ENCODE assay signal across 27 cellular contexts in the genomic region with DNA sequence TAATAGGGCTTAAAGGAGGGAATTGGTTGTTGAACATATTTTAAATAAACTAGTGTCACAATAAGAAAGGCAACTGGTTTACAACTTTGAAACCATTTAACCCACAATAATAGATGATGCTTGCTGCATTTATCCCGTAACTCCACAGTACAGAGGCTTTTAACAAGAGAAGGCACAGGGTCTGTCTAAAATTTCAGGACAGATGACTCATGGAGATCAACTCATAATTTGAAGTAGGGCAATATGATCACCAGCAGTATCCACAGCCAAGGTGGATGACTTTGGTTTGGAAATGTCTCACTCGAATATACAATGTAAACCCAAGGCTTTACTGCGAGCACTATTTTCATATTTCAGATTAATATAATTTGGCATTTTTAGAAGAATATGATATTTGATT.
"Had no signal": no experiment of that assay in that cellular context is flagged by ENCODE, and none has a peak within 500 bp of the region (broad histone marks: within the 10 kb centered on the region; RNA-seq: fewer than 3 reads in every experiment).

No MANE protein-coding gene starts in this region.

- H3K4me3 ChIP-seq: coronary artery, esophagus muscularis mucosa, heart left ventricle had no signal

- H3K9me3 ChIP-seq: esophagus muscularis mucosa, heart left ventricle had no signal

- ATAC-seq: activated CD4-positive, CD25-positive, alpha-beta regulatory T cell treated with anti-CD3 and anti-CD28 coated beads, Interleukin-2, amount 50 U/mL, for 24 hours; activated CD8-positive, alpha-beta T cell treated with anti-CD3 and anti-CD28 coated beads for 36 hours; activated T-cell treated with anti-CD3 and anti-CD28 coated beads, Interleukin-2, amount 50 U/mL, for 4 hours; activated T-helper 17 cell treated with anti-CD3 and anti-CD28 coated beads, Interleukin-2, amount 50 U/mL, for 72 hours; effector memory CD8-positive, alpha-beta T cell; heart left ventricle; T-helper 17 cell had no signal

- H3K36me3 ChIP-seq: brain microvascular endothelial cell, esophagus muscularis mucosa, heart left ventricle, WERI-Rb-1 had no signal

- H3K27me3 ChIP-seq: brain microvascular endothelial cell, esophagus muscularis mucosa had no signal

- DNase-seq: activated B cell treated with CpG ODN at 0.5 μM for 24 hours; activated CD4-positive, alpha-beta T cell treated with anti-CD3 and anti-CD28 coated beads for 48 hours; activated CD4-positive, alpha-beta T cell treated with anti-CD3 and anti-CD28 coated beads, Interleukin-2, amount 50 U/mL, for 1 hour; activated CD4-positive, alpha-beta T cell treated with anti-CD3 and anti-CD28 coated beads, Interleukin-2, amount 50 U/mL, for 48 hours; activated CD8-positive, alpha-beta memory T cell treated with anti-CD3 and anti-CD28 coated beads for 24 hours; activated CD8-positive, alpha-beta T cell treated with anti-CD3 and anti-CD28 coated beads for 36 hours; activated effector memory CD4-positive, alpha-beta T cell treated with Interleukin-2 at 50 U/mL for 16 hours; activated gamma-delta T cell treated with Interleukin-2 at 50 U/mL for 16 hours; activated naive CD4-positive, alpha-beta T cell treated with anti-CD3 and anti-CD28 coated beads, Interleukin-2, amount 50 U/mL, for 16 hours; activated naive CD4-positive, alpha-beta T cell treated with Interleukin-2 at 50 U/mL for 16 hours; activated T-cell treated with anti-CD3 and anti-CD28 coated beads, Interleukin-2, amount 50 U/mL, for 4 hours; amniotic stem cell; anterior cingulate cortex; brain microvascular endothelial cell; effector CD4-positive, alpha-beta T cell; effector memory CD8-positive, alpha-beta T cell; erythroblast; glutamatergic neuron; heart left ventricle; T-helper 1 cell; T-helper 17 cell; T1000; WERI-Rb-1 had no signal

- H3K27ac ChIP-seq: brain microvascular endothelial cell, coronary artery, esophagus muscularis mucosa, heart left ventricle, WERI-Rb-1 had no signal
